In genomic region chr2:46329340-46329739, GRCh38 we compare ENCODE assay signal across 2 cellular contexts.
A peak's percentile ranks its signal among the peaks of the same experiment; 100 is the strongest.
TF ChIP-seq lines count a peak whose summit lies in the region.

No MANE protein-coding gene starts in this region.

TF ChIP-seq in K562, 482 proteins besides CTCF, POLR2A, EP300 and RAD21:
- TF ChIP-seq, protein P1, sequence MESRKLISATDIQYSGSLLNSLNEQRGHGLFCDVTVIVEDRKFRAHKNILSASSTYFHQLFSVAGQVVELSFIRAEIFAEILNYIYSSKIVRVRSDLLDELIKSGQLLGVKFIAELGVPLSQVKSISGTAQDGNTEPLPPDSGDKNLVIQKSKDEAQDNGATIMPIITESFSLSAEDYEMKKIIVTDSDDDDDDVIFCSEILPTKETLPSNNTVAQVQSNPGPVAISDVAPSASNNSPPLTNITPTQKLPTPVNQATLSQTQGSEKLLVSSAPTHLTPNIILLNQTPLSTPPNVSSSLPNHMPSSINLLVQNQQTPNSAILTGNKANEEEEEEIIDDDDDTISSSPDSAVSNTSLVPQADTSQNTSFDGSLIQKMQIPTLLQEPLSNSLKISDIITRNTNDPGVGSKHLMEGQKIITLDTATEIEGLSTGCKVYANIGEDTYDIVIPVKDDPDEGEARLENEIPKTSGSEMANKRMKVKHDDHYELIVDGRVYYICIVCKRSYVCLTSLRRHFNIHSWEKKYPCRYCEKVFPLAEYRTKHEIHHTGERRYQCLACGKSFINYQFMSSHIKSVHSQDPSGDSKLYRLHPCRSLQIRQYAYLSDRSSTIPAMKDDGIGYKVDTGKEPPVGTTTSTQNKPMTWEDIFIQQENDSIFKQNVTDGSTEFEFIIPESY (CRISPR knock-in tag; IDR thresholded peaks at IDR 0.05), result peak; percentile 61; the same call in 1 of the 2 replicates
- no peak for TF ChIP-seq MAFG (tag; conservative IDR thresholded peaks at IDR 0.05)
TF ChIP-seq in K562: peak in this region for 1.

TF ChIP-seq in HepG2, 621 proteins besides CTCF, POLR2A, EP300 and RAD21:
- TF ChIP-seq, protein P2, sequence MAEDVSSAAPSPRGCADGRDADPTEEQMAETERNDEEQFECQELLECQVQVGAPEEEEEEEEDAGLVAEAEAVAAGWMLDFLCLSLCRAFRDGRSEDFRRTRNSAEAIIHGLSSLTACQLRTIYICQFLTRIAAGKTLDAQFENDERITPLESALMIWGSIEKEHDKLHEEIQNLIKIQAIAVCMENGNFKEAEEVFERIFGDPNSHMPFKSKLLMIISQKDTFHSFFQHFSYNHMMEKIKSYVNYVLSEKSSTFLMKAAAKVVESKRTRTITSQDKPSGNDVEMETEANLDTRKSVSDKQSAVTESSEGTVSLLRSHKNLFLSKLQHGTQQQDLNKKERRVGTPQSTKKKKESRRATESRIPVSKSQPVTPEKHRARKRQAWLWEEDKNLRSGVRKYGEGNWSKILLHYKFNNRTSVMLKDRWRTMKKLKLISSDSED (CRISPR knock-in tag; IDR thresholded peaks at IDR 0.05), result no peak
- TF ChIP-seq ZNF75D (CRISPR knock-in tag; IDR thresholded peaks at IDR 0.05; ENCODE audit: borderline replicate concordance), result no peak
- no peak for TF ChIP-seq KDM1A (CRISPR knock-in tag; IDR thresholded peaks at IDR 0.05)
- TF ChIP-seq, protein P3, sequence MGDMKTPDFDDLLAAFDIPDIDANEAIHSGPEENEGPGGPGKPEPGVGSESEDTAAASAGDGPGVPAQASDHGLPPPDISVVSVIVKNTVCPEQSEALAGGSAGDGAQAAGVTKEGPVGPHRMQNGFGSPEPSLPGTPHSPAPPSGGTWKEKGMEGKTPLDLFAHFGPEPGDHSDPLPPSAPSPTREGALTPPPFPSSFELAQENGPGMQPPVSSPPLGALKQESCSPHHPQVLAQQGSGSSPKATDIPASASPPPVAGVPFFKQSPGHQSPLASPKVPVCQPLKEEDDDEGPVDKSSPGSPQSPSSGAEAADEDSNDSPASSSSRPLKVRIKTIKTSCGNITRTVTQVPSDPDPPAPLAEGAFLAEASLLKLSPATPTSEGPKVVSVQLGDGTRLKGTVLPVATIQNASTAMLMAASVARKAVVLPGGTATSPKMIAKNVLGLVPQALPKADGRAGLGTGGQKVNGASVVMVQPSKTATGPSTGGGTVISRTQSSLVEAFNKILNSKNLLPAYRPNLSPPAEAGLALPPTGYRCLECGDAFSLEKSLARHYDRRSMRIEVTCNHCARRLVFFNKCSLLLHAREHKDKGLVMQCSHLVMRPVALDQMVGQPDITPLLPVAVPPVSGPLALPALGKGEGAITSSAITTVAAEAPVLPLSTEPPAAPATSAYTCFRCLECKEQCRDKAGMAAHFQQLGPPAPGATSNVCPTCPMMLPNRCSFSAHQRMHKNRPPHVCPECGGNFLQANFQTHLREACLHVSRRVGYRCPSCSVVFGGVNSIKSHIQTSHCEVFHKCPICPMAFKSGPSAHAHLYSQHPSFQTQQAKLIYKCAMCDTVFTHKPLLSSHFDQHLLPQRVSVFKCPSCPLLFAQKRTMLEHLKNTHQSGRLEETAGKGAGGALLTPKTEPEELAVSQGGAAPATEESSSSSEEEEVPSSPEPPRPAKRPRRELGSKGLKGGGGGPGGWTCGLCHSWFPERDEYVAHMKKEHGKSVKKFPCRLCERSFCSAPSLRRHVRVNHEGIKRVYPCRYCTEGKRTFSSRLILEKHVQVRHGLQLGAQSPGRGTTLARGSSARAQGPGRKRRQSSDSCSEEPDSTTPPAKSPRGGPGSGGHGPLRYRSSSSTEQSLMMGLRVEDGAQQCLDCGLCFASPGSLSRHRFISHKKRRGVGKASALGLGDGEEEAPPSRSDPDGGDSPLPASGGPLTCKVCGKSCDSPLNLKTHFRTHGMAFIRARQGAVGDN (CRISPR knock-in tag; IDR thresholded peaks at IDR 0.05), result peak; percentile 29; the same call in 1 of the 2 replicates
- no peak for TF ChIP-seq MZF1 (CRISPR knock-in tag; IDR thresholded peaks at IDR 0.05; ENCODE audit: borderline replicate concordance)
